In genomic region chr11:94732617-94733292, GRCh38 we compare ENCODE assay signal across 9 cellular contexts. TPM values are rescaled to one million over a fixed set of nuclear protein-coding genes. Genes with fewer than 3 reads are reported as not detected.
DNase-seq lines count a peak whose midpoint lies in the region; ATAC-seq, FAIRE-seq and TF ChIP-seq lines count a peak whose summit lies in the region.
"Had no signal": no experiment of that assay in that cellular context is flagged by ENCODE, and none has a peak within 500 bp of the region (broad histone marks: within the 10 kb centered on the region; RNA-seq: fewer than 3 reads in every experiment).

No MANE protein-coding gene starts in this region.

- no peak for TF ChIP-seq EP300 in K562 (IDR thresholded peaks at IDR 0.05; ENCODE audit: low read length)
- TF ChIP-seq EP300 in tibial nerve (IDR thresholded peaks at IDR 0.05): peak in 1 of 2 donors; percentile 58

- peak overlapping the region; percentile 36; the same call in 2 of the 3 replicates for H3K27ac ChIP-seq in K562 (ENCODE audit: extremely low read depth, low read depth, low read length)
- peak overlapping the region; percentile 65 for H3K27ac ChIP-seq in right cardiac atrium (ENCODE audit: low read length)
- peak overlapping the region in 3 of 4 donors; percentile 25 to 62 (median 52) for H3K27ac ChIP-seq in tibial nerve

- in situ Hi-C loops in K562 (cut with MboI): no loop called here

- POLR2A ChIA-PET in K562 (lab: Yijun Ruan, JAX): interaction anchor here (1.2 to 1.7 kb wide), 2 partner anchors 10 to 13 kb away, joined by 3 to 5 read pairs; no protein-coding TSS in a partner anchor

- no peaks in the 10 kb centered on the region for H3K79me2 ChIP-seq in K562 (ENCODE audit: control insufficient read depth, insufficient read depth, low read length)

- ATAC-seq in K562 (peak; percentile 7; the same call in 2 of the 3 replicates), right cardiac atrium (peak; percentile 78 to 92)

- no peak for FAIRE-seq in K562 (lab: Jason Lieb, UNC)
- FAIRE-seq: GM18507 had no signal

- H3K9me3 ChIP-seq in K562 (replicated peaks; ENCODE audit: control insufficient read depth, insufficient read depth, low read depth, low read length) (no peaks in the 10 kb centered on the region), right cardiac atrium (ENCODE audit: control insufficient read depth, low read length) (no peaks in the 10 kb centered on the region), tibial nerve (no peaks in the 10 kb centered on the region)

- H3K27me3 ChIP-seq in K562 (ENCODE audit: control insufficient read depth in 2 of 2, insufficient read depth in 2 of 2, low read length in 2 of 2) (no peaks in the 10 kb centered on the region), right cardiac atrium (ENCODE audit: control insufficient read depth, insufficient read depth) (no peaks in the 10 kb centered on the region), tibial nerve (no peaks in the 10 kb centered on the region)

- CTCF ChIA-PET in K562 (lab: Yijun Ruan, JAX; ENCODE audit: low intra/inter-chr PET ratio): no interaction called here

- TF ChIP-seq CTCF in K562 (IDR thresholded peaks at IDR 0.05 in 2 of 3, conservative IDR thresholded peaks at IDR 0.05 in 1 of 3; ENCODE audit: insufficient read depth in 2 of 3, low read depth in 1 of 3, low read length in 3 of 3) (no peak), tibial nerve (IDR thresholded peaks at IDR 0.05) (no peak)

- 11% methylated on average over 7 of the region's 7 CpGs for WGBS in K562 (ENCODE audit: insufficient coverage, low coverage, missing lambda C conversion rate)
- WGBS in right cardiac atrium: 54% methylated on average over 7 of the region's 7 CpGs
- WGBS in tibial nerve, 2 donors: 65 to 74% methylated on average over 7 of the region's 7 CpGs

- intact Hi-C loops in K562 (cut with micrococcal nuclease) (loop anchor here (5.0 kb wide), 1 partner anchor 95 kb away; no protein-coding TSS in a partner anchor), right cardiac atrium (cut with DNase I) (no loop called here)

- 0 out of 4 replicates have a peak, but pooled peaks of 1 of the 2 experiments have one; percentile 13 for TF ChIP-seq RAD21 in K562 (CRISPR knock-in tag; conservative IDR thresholded peaks at IDR 0.05 in 1 of 2, IDR thresholded peaks at IDR 0.05 in 1 of 2)

- BruUV-seq in K562 (replicated peaks; lab: Mats Ljungman, UMichigan): no TSS peak

- peak; percentile 97 for DNase-seq in M059J (ENCODE audit: low read depth)
- peak in 1 of 4 experiments; percentile 28 for DNase-seq in K562 (ENCODE audit: extremely low read depth in 1 of 4, low spot score in 3 of 4)
- peak; percentile 66 to 84 (median 77) for DNase-seq in right cardiac atrium
- DNase-seq in tibial nerve (ENCODE audit: low spot score in 2 of 2): no peak
- DNase-seq in activated CD4-positive, alpha-beta T cell treated with anti-CD3 and anti-CD28 coated beads, Interleukin-2, amount 50 U/mL, for 1 hour: no peak
- no peak for DNase-seq in activated T-cell treated with anti-CD3 and anti-CD28 coated beads, Interleukin-2, amount 50 U/mL, for 1 hour
- DNase-seq in GDM1 (lab: John Stamatoyannopoulos, UW): no peak
- DNase-seq: head of caudate nucleus had no signal

- H2AFZ ChIP-seq in K562 (ENCODE audit: low read depth, low read length): peak overlapping the region; percentile 53

- TF ChIP-seq POLR2A in K562 (conservative IDR thresholded peaks at IDR 0.05) (no peak), tibial nerve (IDR thresholded peaks at IDR 0.05) (no peak)

- H3K4me1 ChIP-seq in K562 (replicated peaks in 1 of 2; ENCODE audit: control insufficient read depth in 2 of 2, insufficient read depth in 2 of 2, low read length in 2 of 2): peaks cover 4 to 46% of the 10 kb centered on the region in 2 experiments; a peak in 4 of 5 replicates
- peaks cover 2% of the 10 kb centered on the region for H3K4me1 ChIP-seq in right cardiac atrium (ENCODE audit: control insufficient read depth, insufficient read depth, low read length)
- H3K4me1 ChIP-seq in tibial nerve: peaks cover 0 to 20% (median 0%) of the 10 kb centered on the region in 4 donors

- H3K4me2 ChIP-seq in K562 (ENCODE audit: insufficient read depth, low read length): peak overlapping the region; percentile 12; the same call in 1 of the 2 replicates

- H3K4me3 ChIP-seq in K562 (no peak overlapping the region), right cardiac atrium (ENCODE audit: low read length) (no peak overlapping the region), tibial nerve (no peak overlapping the region)

- H3K36me3 ChIP-seq in K562 (ENCODE audit: control insufficient read depth, insufficient read depth, low read length) (no peaks in the 10 kb centered on the region), tibial nerve (no peaks in the 10 kb centered on the region)

- no peaks in the 10 kb centered on the region for H3K9me1 ChIP-seq in K562 (ENCODE audit: control insufficient read depth, insufficient read depth, low read length)

- no peaks in the 10 kb centered on the region for H4K20me1 ChIP-seq in K562 (replicated peaks; ENCODE audit: control insufficient read depth, insufficient read depth, low read length)

- H3K9ac ChIP-seq in K562 (ENCODE audit: insufficient read depth in 1 of 2, low read depth in 2 of 2, low read length in 2 of 2): peak overlapping the region in 1 of 2 experiments; percentile 60; a peak in 1 of 4 replicates

TF ChIP-seq in K562, 482 proteins besides CTCF, POLR2A, EP300 and RAD21 (continues in another document):
- TF ChIP-seq ZNF583 (CRISPR knock-in tag; IDR thresholded peaks at IDR 0.05) (0 out of 2 replicates have a peak, but pooled peaks have one; percentile 38), SMARCA5 (IDR thresholded peaks at IDR 0.05) (peak; percentile 72; the same call in 1 of the 2 replicates), GABPA (tag; conservative IDR thresholded peaks at IDR 0.05; ENCODE audit: low read depth) (peak; percentile 58), KDM1A (IDR thresholded peaks at IDR 0.05) (peak; percentile 58 to 85), POLR2H (tag; IDR thresholded peaks at IDR 0.05; ENCODE audit: low read depth) (0 out of 2 replicates have a peak, but pooled peaks have one; percentile 9), PHF20 (IDR thresholded peaks at IDR 0.05; ENCODE audit: partially characterized antibody) (no peak), NFIC (IDR thresholded peaks at IDR 0.05) (no peak), CC2D1A (IDR thresholded peaks at IDR 0.05) (0 out of 2 replicates have a peak, but pooled peaks have one; percentile 16), ZC3H11A (IDR thresholded peaks at IDR 0.05; ENCODE audit: low read depth, low read length) (no peak), CBFB (CRISPR knock-in tag; IDR thresholded peaks at IDR 0.05) (no peak), YBX1 (IDR thresholded peaks at IDR 0.05) (no peak), TFAP4 (CRISPR knock-in tag; IDR thresholded peaks at IDR 0.05; ENCODE audit: borderline replicate concordance) (no peak), PPARD (CRISPR knock-in tag; IDR thresholded peaks at IDR 0.05) (no peak), ETV1 (tag; conservative IDR thresholded peaks at IDR 0.05; ENCODE audit: low read depth) (peak; percentile 48), SIRT6 (IDR thresholded peaks at IDR 0.05; ENCODE audit: low read depth, low read length) (no peak), RBM25 (IDR thresholded peaks at IDR 0.05; ENCODE audit: low read depth, low read length, severe bottlenecking) (peak; percentile 96), WHSC1 (IDR thresholded peaks at IDR 0.05; ENCODE audit: low read length) (no peak), CREM (IDR thresholded peaks at IDR 0.05; ENCODE audit: low read depth) (no peak), HNRNPUL1 (IDR thresholded peaks at IDR 0.05; ENCODE audit: low read length) (0 out of 2 replicates have a peak, but pooled peaks have one; percentile 11), SMAD2 (IDR thresholded peaks at IDR 0.05; ENCODE audit: low read depth, low read length) (no peak), TAL1 (IDR thresholded peaks at IDR 0.05) (no peak), C11orf30 (IDR thresholded peaks at IDR 0.05; ENCODE audit: low read depth) (peak; percentile 59), TCF3 (CRISPR knock-in tag; IDR thresholded peaks at IDR 0.05) (no peak)
- TF ChIP-seq, protein P1, sequence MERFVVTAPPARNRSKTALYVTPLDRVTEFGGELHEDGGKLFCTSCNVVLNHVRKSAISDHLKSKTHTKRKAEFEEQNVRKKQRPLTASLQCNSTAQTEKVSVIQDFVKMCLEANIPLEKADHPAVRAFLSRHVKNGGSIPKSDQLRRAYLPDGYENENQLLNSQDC (CRISPR knock-in tag; IDR thresholded peaks at IDR 0.05): no peak

RNA-seq across cellular contexts. Expression of gene AMOTL1, which starts 35.4 kb away (rescaled TPM):
- total RNA-seq in M059J (2014; rRNA removed; shearing (Covaris generic)): 12.7 and 18.9 TPM in 2 replicates
- total RNA-seq in K562 (2011; cell fraction: chromatin; rRNA removed; ENCODE audit: low replicate concordance): 33.3 and 42.6 TPM in 2 replicates
- total RNA-seq in K562 (2011; cell fraction: nucleolus; rRNA removed): 17.8 and 18.0 TPM in 2 replicates
- 26.3 and 39.2 TPM in 2 replicates for total RNA-seq in K562 (2011; cell fraction: nucleoplasm; rRNA removed)
- total RNA-seq in K562 (2014; rRNA removed): 20.9 and 22.1 TPM in 2 replicates
- total RNA-seq in K562 (2014; rRNA removed; fragmentation: Illumina TruSeq; extraction: Trizol): 14.0 and 14.4 TPM in 2 replicates
- total RNA-seq in K562 (2015; rRNA removed; fragmentation: Illumina TruSeq; extraction: Trizol): 12.8 and 12.9 TPM in 2 replicates
- 29.9 and 35.4 TPM in 2 replicates for total RNA-seq in K562 (2021)
- 2.5 and 16.7 TPM in 2 replicates for polyA plus RNA-seq in K562 (2011; rRNA removed)
- polyA plus RNA-seq in K562 (2011; cell fraction: cytosol; rRNA removed): 2.0 and 12.2 TPM in 2 replicates
- polyA plus RNA-seq in K562 (2011; cell fraction: nucleus; rRNA removed): 3.0 and 21.5 TPM in 2 replicates
- 17.9 and 23.2 TPM in 2 replicates for polyA plus RNA-seq in K562 (2012)
- 18.7 and 18.8 TPM in 2 replicates for polyA plus RNA-seq in K562 (2014; fragmentation: Illumina TruSeq; extraction: Trizol)
- 1 to 10 TPM; 4.0 to 4.7 TPM for polyA plus RNA-seq in K562 (2014; fragmentation: Nextera tagmentation; extraction: Ambion mirVana)
- 12.6 and 13.3 TPM in 2 replicates for polyA plus RNA-seq in K562 (2014; rRNA removed)
- 5.5 and 37.5 TPM in 2 replicates for polyA minus RNA-seq in K562 (2011; rRNA and poly(A)+ RNA removed)
- 3.5 and 21.8 TPM in 2 replicates for polyA minus RNA-seq in K562 (2011; cell fraction: cytosol; rRNA and poly(A)+ RNA removed)
- polyA minus RNA-seq in K562 (2011; cell fraction: nucleus; rRNA and poly(A)+ RNA removed): 3.9 and 17.8 TPM in 2 replicates
- 10 to 100 TPM; 46.6 to 84.1 (median 55.3) TPM for total RNA-seq in right cardiac atrium
- 15.2 TPM for polyA plus RNA-seq in right cardiac atrium
- total RNA-seq in tibial nerve: 10 to 100 TPM; 46.5 to 58.0 (median 51.9) TPM

Comparison
In these comparisons a context has a peak if more than half of its experiments do, and no peak if none do; other contexts are left out.
1. DNase-seq: peak in M059J (single experiment) and right cardiac atrium (3 of 3); none in tibial nerve (0 of 2), activated CD4-positive, alpha-beta T cell treated with anti-CD3 and anti-CD28 coated beads, Interleukin-2, amount 50 U/mL, for 1 hour (single experiment), activated T-cell treated with anti-CD3 and anti-CD28 coated beads, Interleukin-2, amount 50 U/mL, for 1 hour (single experiment) and GDM1 (single experiment).
2. Peak in every context shown above with its lines, with median percentiles within 50 percentile points of each other: H3K27ac ChIP-seq.